34 cellular contexts compared by ENCODE assay signal in genomic region chr6:105111871-105112270, GRCh38.
"Had no signal": no experiment of that assay in that cellular context is flagged by ENCODE, and none has a peak within 500 bp of the region (broad histone marks: within the 10 kb centered on the region; RNA-seq: fewer than 3 reads in every experiment).

No MANE protein-coding gene starts in this region.

- ATAC-seq: activated CD4-positive, alpha-beta T cell treated with anti-CD3 and anti-CD28 coated beads for 36 hours; activated CD4-positive, CD25-positive, alpha-beta regulatory T cell treated with anti-CD3 and anti-CD28 coated beads, Interleukin-2, amount 50 U/mL, for 24 hours; activated CD8-positive, alpha-beta T cell treated with anti-CD3 and anti-CD28 coated beads for 36 hours; activated naive CD4-positive, alpha-beta T cell treated with anti-CD3 and anti-CD28 coated beads, Interleukin-2, amount 50 U/mL, for 72 hours; activated T-cell treated with anti-CD3 and anti-CD28 coated beads, Interleukin-2, amount 50 U/mL, for 4 hours; activated T-cell treated with anti-CD3 and anti-CD28 coated beads, Interleukin-2, amount 50 U/mL, for 72 hours; activated T-helper 17 cell treated with anti-CD3 and anti-CD28 coated beads, Interleukin-2, amount 50 U/mL, for 72 hours; body of pancreas had no signal

- H3K27ac ChIP-seq: adrenal gland, body of pancreas, brain microvascular endothelial cell, breast epithelium, VCaP had no signal

- H3K36me3 Mint-ChIP-seq: activated CD4-positive, alpha-beta memory T cell treated with anti-CD3 and anti-CD28 coated beads for 36 hours; activated naive CD4-positive, alpha-beta T cell treated with anti-CD3 and anti-CD28 coated beads, Interleukin-2, amount 50 U/mL, for 72 hours; activated naive CD8-positive, alpha-beta T cell treated with anti-CD3 and anti-CD28 coated beads for 36 hours had no signal

- H3K36me3 ChIP-seq: adrenal gland, brain microvascular endothelial cell, breast epithelium had no signal

- H3K4me3 ChIP-seq: adrenal gland, body of pancreas, breast epithelium had no signal

- H3K9me3 Mint-ChIP-seq: activated CD4-positive, alpha-beta memory T cell treated with anti-CD3 and anti-CD28 coated beads for 36 hours; activated CD4-positive, alpha-beta T cell treated with anti-CD3 and anti-CD28 coated beads, Interleukin-2, amount 10 ng/mL, durations not matched to agents 7 days and 5 days; activated CD8-positive, alpha-beta T cell treated with anti-CD3 and anti-CD28 coated beads for 36 hours; activated naive CD4-positive, alpha-beta T cell treated with anti-CD3 and anti-CD28 coated beads for 36 hours; activated naive CD4-positive, alpha-beta T cell treated with anti-CD3 and anti-CD28 coated beads, Interleukin-2, amount 50 U/mL, for 72 hours; activated naive CD8-positive, alpha-beta T cell treated with anti-CD3 and anti-CD28 coated beads for 36 hours; activated T-cell treated with anti-CD3 and anti-CD28 coated beads, Interleukin-2, amount 50 U/mL, for 4 hours; activated T-cell treated with anti-CD3 and anti-CD28 coated beads, Interleukin-2, amount 50 U/mL, for 72 hours; activated T-helper 1 cell treated with anti-CD3 and anti-CD28 coated beads, Interleukin-12 subunit alpha, Interleukin-12 subunit beta, Interleukin-2, Interleukin-4 antibody, amounts not matched to agents 30 ng/mL and 10 ng/mL and 1 ng/mL, durations not matched to agents 14 hours and 24 hours and 36 hours; activated T-helper 17 cell treated with anti-CD3 and anti-CD28 coated beads, Interleukin-2, amount 50 U/mL, for 72 hours; T-helper 1 cell treated with Interleukin-12 subunit alpha and Interleukin-12 subunit beta and Interleukin-4 antibody, amounts not matched to agents 30 μg/mL and 1 μg/mL, for 36 hours; T-helper 2 cell treated with Interferon-gamma antibody and Interleukin-4, amounts not matched to agents 5 μg/mL and 100 μg/mL, for 36 hours had no signal

- H3K4me1 ChIP-seq: adrenal gland, body of pancreas, breast epithelium had no signal

- H3K27ac Mint-ChIP-seq: activated CD4-positive, alpha-beta memory T cell treated with anti-CD3 and anti-CD28 coated beads for 36 hours; activated CD4-positive, alpha-beta T cell treated with anti-CD3 and anti-CD28 coated beads for 36 hours; activated CD4-positive, alpha-beta T cell treated with anti-CD3 and anti-CD28 coated beads, Interleukin-2, amount 10 ng/mL, durations not matched to agents 7 days and 5 days; activated CD8-positive, alpha-beta T cell treated with anti-CD3 and anti-CD28 coated beads for 36 hours; activated naive CD4-positive, alpha-beta T cell treated with anti-CD3 and anti-CD28 coated beads for 36 hours; activated naive CD4-positive, alpha-beta T cell treated with anti-CD3 and anti-CD28 coated beads, Interleukin-2, amount 50 U/mL, for 72 hours; activated naive CD8-positive, alpha-beta T cell treated with anti-CD3 and anti-CD28 coated beads for 36 hours; activated T-cell treated with anti-CD3 and anti-CD28 coated beads, Interleukin-2, amount 50 U/mL, for 72 hours; activated T-helper 1 cell treated with anti-CD3 and anti-CD28 coated beads, Interleukin-12 subunit alpha, Interleukin-12 subunit beta, Interleukin-2, Interleukin-4 antibody, amounts not matched to agents 30 ng/mL and 10 ng/mL and 1 ng/mL, durations not matched to agents 14 hours and 24 hours and 36 hours; activated T-helper 17 cell treated with anti-CD3 and anti-CD28 coated beads, Interleukin-2, amount 50 U/mL, for 72 hours; T-helper 1 cell treated with Interleukin-12 subunit alpha and Interleukin-12 subunit beta and Interleukin-4 antibody, amounts not matched to agents 30 μg/mL and 1 μg/mL, for 36 hours; T-helper 2 cell treated with Interferon-gamma antibody and Interleukin-4, amounts not matched to agents 5 μg/mL and 100 μg/mL, for 36 hours had no signal

- H3K27me3 ChIP-seq: adrenal gland, body of pancreas, brain microvascular endothelial cell, breast epithelium had no signal

- DNase-seq: activated CD4-positive, alpha-beta memory T cell treated with anti-CD3 and anti-CD28 coated beads for 36 hours; activated CD4-positive, alpha-beta T cell treated with anti-CD3 and anti-CD28 coated beads for 1 hour; activated CD4-positive, alpha-beta T cell treated with anti-CD3 and anti-CD28 coated beads for 36 hours; activated CD4-positive, alpha-beta T cell treated with anti-CD3 and anti-CD28 coated beads for 48 hours; activated CD4-positive, alpha-beta T cell treated with anti-CD3 and anti-CD28 coated beads, Interleukin-2, amount 10 ng/mL, durations not matched to agents 7 days and 5 days; activated CD4-positive, CD25-positive, alpha-beta regulatory T cell; activated CD8-positive, alpha-beta memory T cell treated with anti-CD3 and anti-CD28 coated beads, Interleukin-2, amount 50 U/mL, for 4 hours; activated CD8-positive, alpha-beta T cell treated with anti-CD3 and anti-CD28 coated beads for 36 hours; activated effector memory CD4-positive, alpha-beta T cell treated with anti-CD3 and anti-CD28 coated beads, Interleukin-2, amount 50 U/mL, for 16 hours; activated gamma-delta T cell treated with Interleukin-2 at 50 U/mL for 16 hours; activated naive CD4-positive, alpha-beta T cell; activated naive CD4-positive, alpha-beta T cell treated with anti-CD3 and anti-CD28 coated beads for 36 hours; activated naive CD4-positive, alpha-beta T cell treated with anti-CD3 and anti-CD28 coated beads, Interleukin-2, amount 50 U/mL, for 16 hours; activated naive CD8-positive, alpha-beta T cell treated with anti-CD3 and anti-CD28 coated beads for 36 hours; activated T-cell treated with anti-CD3 and anti-CD28 coated beads for 4 hours; activated T-cell treated with anti-CD3 and anti-CD28 coated beads, Interleukin-2, amount 50 U/mL, for 1 hour; activated T-cell treated with anti-CD3 and anti-CD28 coated beads, Interleukin-2, amount 50 U/mL, for 4 hours; activated T-cell treated with anti-CD3 and anti-CD28 coated beads, Interleukin-2, amount 50 U/mL, for 72 hours; adrenal gland; amniotic stem cell; aorta; body of pancreas; brain microvascular endothelial cell; central memory CD4-positive, alpha-beta T cell; T-helper 1 cell; T-helper 9 cell had no signal

- H3K4me3 Mint-ChIP-seq: activated CD4-positive, alpha-beta memory T cell treated with anti-CD3 and anti-CD28 coated beads for 36 hours; activated CD4-positive, alpha-beta T cell treated with anti-CD3 and anti-CD28 coated beads for 36 hours; activated CD4-positive, alpha-beta T cell treated with anti-CD3 and anti-CD28 coated beads, Interleukin-2, amount 10 ng/mL, durations not matched to agents 7 days and 5 days; activated CD8-positive, alpha-beta T cell treated with anti-CD3 and anti-CD28 coated beads for 36 hours; activated naive CD4-positive, alpha-beta T cell treated with anti-CD3 and anti-CD28 coated beads for 36 hours; activated naive CD8-positive, alpha-beta T cell treated with anti-CD3 and anti-CD28 coated beads for 36 hours; activated T-cell treated with anti-CD3 and anti-CD28 coated beads, Interleukin-2, amount 50 U/mL, for 4 hours; activated T-cell treated with anti-CD3 and anti-CD28 coated beads, Interleukin-2, amount 50 U/mL, for 72 hours; activated T-helper 1 cell treated with anti-CD3 and anti-CD28 coated beads, Interleukin-12 subunit alpha, Interleukin-12 subunit beta, Interleukin-2, Interleukin-4 antibody, amounts not matched to agents 30 ng/mL and 10 ng/mL and 1 ng/mL, durations not matched to agents 14 hours and 24 hours and 36 hours; activated T-helper 17 cell treated with anti-CD3 and anti-CD28 coated beads, Interleukin-2, amount 50 U/mL, for 72 hours; T-helper 1 cell treated with Interleukin-12 subunit alpha and Interleukin-12 subunit beta and Interleukin-4 antibody, amounts not matched to agents 30 μg/mL and 1 μg/mL, for 36 hours; T-helper 2 cell treated with Interferon-gamma antibody and Interleukin-4, amounts not matched to agents 5 μg/mL and 100 μg/mL, for 36 hours had no signal

- H3K9me3 ChIP-seq: adrenal gland, body of pancreas, breast epithelium had no signal

- H3K4me1 Mint-ChIP-seq: activated CD4-positive, alpha-beta T cell treated with anti-CD3 and anti-CD28 coated beads for 36 hours; activated CD4-positive, alpha-beta T cell treated with anti-CD3 and anti-CD28 coated beads, Interleukin-2, amount 10 ng/mL, durations not matched to agents 7 days and 5 days; activated naive CD8-positive, alpha-beta T cell treated with anti-CD3 and anti-CD28 coated beads for 36 hours; activated T-helper 17 cell treated with anti-CD3 and anti-CD28 coated beads, Interleukin-2, amount 50 U/mL, for 72 hours had no signal
